Comparison of ENCODE assay signal across 8 cellular contexts in genomic region chr7:131329176-131329570, GRCh38. TPM values are rescaled to one million over a fixed set of nuclear protein-coding genes. Genes with fewer than 3 reads are reported as not detected.
DNase-seq lines count a peak whose midpoint lies in the region; ATAC-seq and TF ChIP-seq lines count a peak whose summit lies in the region.

No MANE protein-coding gene starts in this region.

- H3K27me3 ChIP-seq in SJSA1 (replicated peaks) (no peaks in the 10 kb centered on the region), sigmoid colon (no peaks in the 10 kb centered on the region)

- intact Hi-C loops in sigmoid colon (cut with DNase I) = loop anchor here (2.0 to 10.0 kb wide), 3 partner anchors 93 to 434 kb away; no protein-coding TSS in a partner anchor

- TF ChIP-seq CTCF in fibroblast of the aortic adventitia (IDR thresholded peaks at IDR 0.05; ENCODE audit: insufficient read depth, low read length) (no peak), sigmoid colon (IDR thresholded peaks at IDR 0.05) (no peak)

- peak overlapping the region; percentile 95 for H3K4me3 ChIP-seq in GM08714 (ENCODE audit: low read length)
- peak overlapping the region; percentile 92 for H3K4me3 ChIP-seq in SJSA1
- H3K4me3 ChIP-seq in fibroblast of the aortic adventitia (ENCODE audit: low read depth, low read length) = peak overlapping the region; percentile 90
- H3K4me3 ChIP-seq in sigmoid colon = peak overlapping the region; percentile 87 to 99 (median 94)

- no peak overlapping the region for H3K27ac ChIP-seq in SJSA1
- peak overlapping the region; percentile 97 to 100 (median 98) for H3K27ac ChIP-seq in sigmoid colon

- TF ChIP-seq POLR2A in sigmoid colon (IDR thresholded peaks at IDR 0.05) = no peak
- TF ChIP-seq POLR2A in GM18505 (IDR thresholded peaks at IDR 0.05; ENCODE audit: borderline replicate concordance, extremely low read depth, insufficient read depth, insufficient read length) = no peak

- TF ChIP-seq EP300 in sigmoid colon (IDR thresholded peaks at IDR 0.05) = no peak

- peaks cover 3% of the 10 kb centered on the region; the same call in 1 of the 2 replicates for H3K9me3 ChIP-seq in SJSA1 (replicated peaks)
- no peaks in the 10 kb centered on the region for H3K9me3 ChIP-seq in sigmoid colon

- H3K4me1 ChIP-seq in SJSA1 (replicated peaks) = peaks cover 20% of the 10 kb centered on the region
- H3K4me1 ChIP-seq in sigmoid colon = peaks cover 0 to 39% (median 23%) of the 10 kb centered on the region in 4 donors

- DNase-seq in SJSA1 (ENCODE audit: low read depth in 1 of 2, low spot score in 2 of 2) = peak in 1 of 2 experiments; percentile 7
- peak; percentile 25 for DNase-seq in fibroblast of the aortic adventitia (ENCODE audit: low read depth)
- no peak for DNase-seq in sigmoid colon
- DNase-seq in Kasumi-1 (lab: John Stamatoyannopoulos, UW) = no peak

- 65 to 68% methylated on average over 1 of the region's 1 CpG for WGBS in sigmoid colon, 2 donors

- ATAC-seq in GM18505 (IDR thresholded peaks at IDR 0.05; ENCODE audit: unreplicated experiment) = no peak
- ATAC-seq in HG03442 (IDR thresholded peaks at IDR 0.05; ENCODE audit: unreplicated experiment) = no peak
- ATAC-seq in GM21528 (IDR thresholded peaks at IDR 0.05; ENCODE audit: low FRiP score, unreplicated experiment) = no peak

- peaks cover 24% of the 10 kb centered on the region for H3K36me3 ChIP-seq in SJSA1
- no peaks in the 10 kb centered on the region for H3K36me3 ChIP-seq in sigmoid colon

RNA-seq across cellular contexts. Expression of gene MKLN1, which starts 1.5 kb away (rescaled TPM):
- 38.5 and 49.2 TPM in 2 replicates for total RNA-seq in SJSA1 (2014; rRNA removed; shearing (Covaris generic))
- 41.5 and 71.9 TPM in 2 replicates for total RNA-seq in fibroblast of the aortic adventitia (ENCODE audit: low replicate concordance)
- total RNA-seq in sigmoid colon = 10 to 100 TPM; 48.2 to 68.1 (median 61.0) TPM
- polyA plus RNA-seq in sigmoid colon = 10 to 100 TPM in 1 of 3 donors, 1 to 10 TPM in 2; 6.6 to 11.8 (median 9.9) TPM
